9 cellular contexts compared by ENCODE assay signal in the genomic region with DNA sequence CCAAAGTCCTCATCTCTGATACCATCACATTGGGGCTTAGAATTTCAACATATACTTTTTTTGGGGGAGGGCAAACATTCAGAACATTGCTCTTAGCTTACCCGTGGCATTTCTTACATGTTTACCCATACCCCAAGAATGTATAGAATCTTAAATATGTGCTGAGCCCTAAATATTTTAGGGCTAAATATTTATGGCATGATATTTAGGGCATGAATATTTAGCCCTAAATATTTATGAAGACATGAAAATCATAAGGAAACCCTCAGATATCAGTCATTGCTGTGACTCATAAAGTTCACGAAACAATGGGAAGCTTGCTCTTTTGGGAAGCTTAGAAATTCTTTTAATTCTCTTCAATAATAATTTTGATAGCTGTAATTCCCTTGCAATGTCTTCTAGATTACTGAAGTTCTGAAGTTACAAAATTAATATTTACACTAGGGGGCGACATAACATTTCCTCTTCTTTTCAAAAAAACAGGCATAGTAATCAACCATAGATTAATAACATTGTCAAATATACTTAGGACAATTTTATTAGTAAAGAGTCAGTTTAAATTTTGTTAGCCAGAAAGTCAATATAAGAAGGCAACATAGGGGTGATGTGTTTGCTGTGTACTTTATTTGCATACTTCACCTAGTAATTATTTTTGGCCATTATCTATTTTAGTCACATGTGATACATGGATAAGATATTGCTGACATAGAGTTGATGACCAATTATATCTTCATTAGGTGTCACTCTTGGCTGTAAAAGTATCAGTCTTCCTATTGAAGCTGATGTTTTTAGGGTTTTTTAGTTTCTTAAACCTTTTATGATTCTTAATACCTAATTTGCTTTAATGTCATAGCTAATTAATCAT. TPM values are rescaled to one million over a fixed set of nuclear protein-coding genes. Genes with fewer than 3 reads are reported as not detected.
DNase-seq lines count a peak whose midpoint lies in the region; ATAC-seq and TF ChIP-seq lines count a peak whose summit lies in the region.
"Had no signal": no experiment of that assay in that cellular context is flagged by ENCODE, and none has a peak within 500 bp of the region (broad histone marks: within the 10 kb centered on the region; RNA-seq: fewer than 3 reads in every experiment).

No MANE protein-coding gene starts in this region.

- peak; percentile 15 for TF ChIP-seq CTCF in psoas muscle (IDR thresholded peaks at IDR 0.05)

- no peaks in the 10 kb centered on the region for H3K4me1 ChIP-seq in psoas muscle

- no peak overlapping the region for H3K27ac ChIP-seq in psoas muscle

- H3K4me3 ChIP-seq in psoas muscle = no peak overlapping the region
- no peak overlapping the region for H3K4me3 ChIP-seq in H7 (ENCODE audit: insufficient read depth, low read depth, low read length)

- H3K27me3 ChIP-seq in psoas muscle (ENCODE audit: insufficient read depth in 3 of 3, low read length in 2 of 3) = no peaks in the 10 kb centered on the region
- H3K27me3 ChIP-seq in H7 (ENCODE audit: control insufficient read depth, insufficient read depth, low read length) = no peaks in the 10 kb centered on the region

- no peaks in the 10 kb centered on the region for H3K36me3 ChIP-seq in psoas muscle (ENCODE audit: insufficient read depth in 1 of 2, low read depth in 1 of 2)
- no peaks in the 10 kb centered on the region for H3K36me3 ChIP-seq in H7 (replicated peaks; ENCODE audit: control insufficient read depth, insufficient read depth, low read length)

- H3K9me3 ChIP-seq in psoas muscle = no peaks in the 10 kb centered on the region

- no peak for ATAC-seq in psoas muscle
- no peak for ATAC-seq in HG03442 (IDR thresholded peaks at IDR 0.05; ENCODE audit: unreplicated experiment)

- DNase-seq in NCI-H2107 treated with DMSO at 0.1 percent for 48 hours (lab: John Stamatoyannopoulos, UW; ENCODE audit: unreplicated experiment) (peak; percentile 11), NCI-H2107 (lab: John Stamatoyannopoulos, UW) (no peak), NCI-H1694 (lab: John Stamatoyannopoulos, UW) (peak; percentile 36), dedifferentiated amniotic fluid mesenchymal stem cell (ENCODE audit: extremely low spot score) (peak; percentile 54), psoas muscle (no peak), GM19238 (ENCODE audit: insufficient read length, low spot score) (no peak), H7 (no peak)
- DNase-seq: C1 segment of cervical spinal cord had no signal

- intact Hi-C loops in psoas muscle (cut with DNase I) = no loop called here

- 42 to 44% (median 44%) methylated on average over 3 of the region's 3 CpGs for WGBS in psoas muscle, 3 donors

RNA-seq across cellular contexts. Expression of gene ZNF804A, which starts 13.1 kb away (rescaled TPM):
- total RNA-seq in psoas muscle = not detected
- polyA plus RNA-seq in psoas muscle = not detected
- total RNA-seq in H7 (2014; rRNA removed; shearing (Covaris generic)) = 0.18 and 0.48 TPM in 2 replicates

Comparison
In these comparisons a context has a peak if more than half of its experiments do, and no peak if none do; other contexts are left out.
1. DNase-seq: peak in NCI-H2107 treated with DMSO at 0.1 percent for 48 hours (single experiment), NCI-H1694 (single experiment) and dedifferentiated amniotic fluid mesenchymal stem cell (single experiment); none in NCI-H2107 (single experiment), psoas muscle (0 of 2), GM19238 (single experiment) and H7 (single experiment).